In genomic region chr9:94808926-94809700, GRCh38 we compare ENCODE assay signal across 1 cellular context.
TF ChIP-seq lines count a peak whose summit lies in the region.

No MANE protein-coding gene starts in this region.

TF ChIP-seq in IMR-90, 13 proteins besides CTCF, POLR2A, EP300 and RAD21:
- TF ChIP-seq RFX5 (IDR thresholded peaks at IDR 0.05; ENCODE audit: low read depth, low read length) (no peak), MAFK (IDR thresholded peaks at IDR 0.05; ENCODE audit: low read depth, low read length) (no peak), ELK1 (IDR thresholded peaks at IDR 0.05; ENCODE audit: borderline replicate concordance, low read depth, low read length) (no peak), MAZ (IDR thresholded peaks at IDR 0.05; ENCODE audit: borderline replicate concordance, low read depth, low read length) (no peak), NFE2L2 (IDR thresholded peaks at IDR 0.05; ENCODE audit: low read depth, low read length) (no peak), RCOR1 (IDR thresholded peaks at IDR 0.05; ENCODE audit: insufficient replicate concordance, low read length) (no peak), MXI1 (IDR thresholded peaks at IDR 0.05; ENCODE audit: borderline replicate concordance, low read depth, low read length) (no peak), CHD1 (IDR thresholded peaks at IDR 0.05; ENCODE audit: low read depth, low read length) (no peak), SMC3 (IDR thresholded peaks at IDR 0.05; ENCODE audit: low read depth, low read length) (no peak), USF2 (IDR thresholded peaks at IDR 0.05; ENCODE audit: low read depth, low read length) (no peak), BHLHE40 (IDR thresholded peaks at IDR 0.05; ENCODE audit: low read depth, low read length) (no peak)
